ENCODE assay signal across 32 cellular contexts in genomic region chr7:78443811-78444210, GRCh38.
A peak's percentile ranks its signal among the peaks of the same experiment; 100 is the strongest.
DNase-seq lines count a peak whose midpoint lies in the region; ATAC-seq and TF ChIP-seq lines count a peak whose summit lies in the region.
"Had no signal": no experiment of that assay in that cellular context is flagged by ENCODE, and none has a peak within 500 bp of the region (broad histone marks: within the 10 kb centered on the region; RNA-seq: fewer than 3 reads in every experiment).

No MANE protein-coding gene starts in this region.

- no peaks in the 10 kb centered on the region for H3K9me3 ChIP-seq in neural cell (ENCODE audit: low read length)
- H3K9me3 ChIP-seq: BLaER1 treated with 17β-estradiol and CSF1 and Interleukin-3, amounts not matched to agents 10 nM and 100 nM; breast epithelium; pancreas; transverse colon had no signal

- no peaks in the 10 kb centered on the region for H3K79me2 ChIP-seq in GM23338 (replicated peaks; ENCODE audit: insufficient read depth)
- no peaks in the 10 kb centered on the region for H3K79me2 ChIP-seq in neural cell (replicated peaks; ENCODE audit: insufficient read depth, low read length)

- no peaks in the 10 kb centered on the region for H3F3A ChIP-seq in GM23338 (replicated peaks; ENCODE audit: low read depth)
- no peaks in the 10 kb centered on the region for H3F3A ChIP-seq in neural cell (ENCODE audit: insufficient read depth, low read length, poor library complexity, severe bottlenecking)

- POLR2A ChIA-PET in WTC11 (lab: Charles Lee): interaction anchor here (0.6 kb wide), 1 partner anchor 84 kb away, joined by 3 read pairs; no protein-coding TSS in a partner anchor

- H3K27ac ChIP-seq in GM23338 (ENCODE audit: low read depth): no peak overlapping the region
- H3K27ac ChIP-seq in neural cell (ENCODE audit: low read length): no peak overlapping the region
- H3K27ac ChIP-seq: BLaER1 treated with 17β-estradiol and CSF1 and Interleukin-3, amounts not matched to agents 10 nM and 100 nM; breast epithelium; HL-60; pancreas; PC-9; transverse colon had no signal

- H3K4me1 Mint-ChIP-seq in GM23338 (peaks cover 21% of the 10 kb centered on the region), WTC11 (peaks cover 23% of the 10 kb centered on the region)
- H3K4me1 Mint-ChIP-seq: activated CD4-positive, alpha-beta T cell treated with anti-CD3 and anti-CD28 coated beads, Interleukin-2, amount 10 ng/mL, durations not matched to agents 24 days and 14 days; activated naive CD8-positive, alpha-beta T cell treated with anti-CD3 and anti-CD28 coated beads for 36 hours; immature natural killer cell; stimulated activated effector memory CD8-positive, alpha-beta T cell treated with anti-CD3 and anti-CD28 coated beads, Interleukin-12 subunit alpha, Interleukin-12 subunit beta, amount 100 ng/mL, for 72 hours had no signal

- H3K27ac Mint-ChIP-seq in GM23338 (no peak overlapping the region), WTC11 (no peak overlapping the region)
- H3K27ac Mint-ChIP-seq: activated CD4-positive, alpha-beta T cell treated with anti-CD3 and anti-CD28 coated beads, Interleukin-2, amount 10 ng/mL, durations not matched to agents 24 days and 14 days; activated naive CD8-positive, alpha-beta T cell treated with anti-CD3 and anti-CD28 coated beads for 36 hours; activated T-cell treated with anti-CD3 and anti-CD28 coated beads, Interleukin-2, amount 50 U/mL, for 24 hours; immature natural killer cell; nephron progenitor cell; stimulated activated effector memory CD8-positive, alpha-beta T cell treated with anti-CD3 and anti-CD28 coated beads, Interleukin-12 subunit alpha, Interleukin-12 subunit beta, amount 100 ng/mL, for 72 hours had no signal

- H3K36me3 Mint-ChIP-seq in GM23338 (ENCODE audit: low read depth) (no peaks in the 10 kb centered on the region), WTC11 (no peaks in the 10 kb centered on the region)
- H3K36me3 Mint-ChIP-seq: activated naive CD8-positive, alpha-beta T cell treated with anti-CD3 and anti-CD28 coated beads for 36 hours; immature natural killer cell; stimulated activated effector memory CD8-positive, alpha-beta T cell treated with anti-CD3 and anti-CD28 coated beads, Interleukin-12 subunit alpha, Interleukin-12 subunit beta, amount 100 ng/mL, for 72 hours had no signal

- H3K27me3 Mint-ChIP-seq in GM23338 (ENCODE audit: insufficient read depth, low read depth, poor library complexity): no peaks in the 10 kb centered on the region
- H3K27me3 Mint-ChIP-seq in WTC11 (ENCODE audit: low read depth): no peaks in the 10 kb centered on the region
- H3K27me3 Mint-ChIP-seq: activated CD4-positive, alpha-beta T cell treated with anti-CD3 and anti-CD28 coated beads, Interleukin-2, amount 10 ng/mL, durations not matched to agents 24 days and 14 days; activated naive CD8-positive, alpha-beta T cell treated with anti-CD3 and anti-CD28 coated beads for 36 hours; activated T-cell treated with anti-CD3 and anti-CD28 coated beads, Interleukin-2, amount 50 U/mL, for 24 hours had no signal

- no peaks in the 10 kb centered on the region for H3K27me3 ChIP-seq in GM23338 (ENCODE audit: insufficient read depth)
- H3K27me3 ChIP-seq in neural cell (ENCODE audit: insufficient read depth, low read depth, low read length): no peaks in the 10 kb centered on the region
- H3K27me3 ChIP-seq: BLaER1 treated with 17β-estradiol and CSF1 and Interleukin-3, amounts not matched to agents 10 nM and 100 nM; breast epithelium; pancreas; transverse colon had no signal

- H2AFZ ChIP-seq in GM23338 (no peak overlapping the region), neural cell (ENCODE audit: low read depth, low read length) (no peak overlapping the region)
- H2AFZ ChIP-seq: PC-9 had no signal

- H4K20me1 ChIP-seq in GM23338 (replicated peaks; ENCODE audit: insufficient read depth) (no peaks in the 10 kb centered on the region), neural cell (ENCODE audit: insufficient read depth) (no peaks in the 10 kb centered on the region)
- H4K20me1 ChIP-seq: BLaER1 treated with 17β-estradiol and CSF1 and Interleukin-3, amounts not matched to agents 10 nM and 100 nM had no signal

- DNase-seq in GM23338 (ENCODE audit: low spot score): peak; percentile 45
- DNase-seq in NCI-H2227 (lab: John Stamatoyannopoulos, UW; ENCODE audit: unreplicated experiment): peak; percentile 53
- no peak for DNase-seq in WTC11 (ENCODE audit: low spot score)
- DNase-seq: activated CD4-positive, alpha-beta T cell treated with anti-CD3 and anti-CD28 coated beads, Interleukin-2, amount 10 ng/mL, durations not matched to agents 24 days and 14 days; activated effector memory CD4-positive, alpha-beta T cell treated with anti-CD3 and anti-CD28 coated beads, Interleukin-2, amount 50 U/mL, for 16 hours; activated naive CD8-positive, alpha-beta T cell treated with anti-CD3 and anti-CD28 coated beads for 36 hours; activated T-cell treated with anti-CD3 and anti-CD28 coated beads, Interleukin-2, amount 50 U/mL, for 24 hours; anterior cingulate cortex; GOT3; hypothalamus; immature natural killer cell; left cardiac atrium; mammary epithelial cell; NCI-H1417 treated with DMSO at 0.1 percent for 48 hours; NCI-H2081; NCI-H510A treated with DMSO at 0.1 percent for 48 hours; nephron progenitor cell; NK-92 treated with Interleukin-12 subunit alpha and Interleukin-12 subunit beta, amount 100 ng/mL, for 24 hours; pancreas; PC-9; SHP77; SW 1271; T-helper 9 cell; transverse colon had no signal

- H3K9ac ChIP-seq in neural cell (ENCODE audit: low read length): no peak overlapping the region
- H3K9ac ChIP-seq: BLaER1 treated with 17β-estradiol and CSF1 and Interleukin-3, amounts not matched to agents 10 nM and 100 nM had no signal

- H3K4me1 ChIP-seq in GM23338 (ENCODE audit: insufficient read depth): 0 out of 2 replicates have a peak, but pooled peaks cover 5% of the 10 kb centered on the region
- H3K4me1 ChIP-seq: BLaER1 treated with 17β-estradiol and CSF1 and Interleukin-3, amounts not matched to agents 10 nM and 100 nM; breast epithelium; pancreas; transverse colon had no signal

- H3K4me3 ChIP-seq in GM23338: no peak overlapping the region
- H3K4me3 ChIP-seq in neural cell (ENCODE audit: low read length): no peak overlapping the region
- H3K4me3 ChIP-seq: BLaER1 treated with 17β-estradiol and CSF1 and Interleukin-3, amounts not matched to agents 10 nM and 100 nM; breast epithelium; pancreas; PC-9; transverse colon had no signal

- TF ChIP-seq RAD21 in neural cell (conservative IDR thresholded peaks at IDR 0.05): peak; percentile 71

- no peaks in the 10 kb centered on the region for H3K9me3 Mint-ChIP-seq in GM23338
- H3K9me3 Mint-ChIP-seq in WTC11: no peaks in the 10 kb centered on the region
- H3K9me3 Mint-ChIP-seq: activated CD4-positive, alpha-beta T cell treated with anti-CD3 and anti-CD28 coated beads, Interleukin-2, amount 10 ng/mL, durations not matched to agents 24 days and 14 days; activated naive CD8-positive, alpha-beta T cell treated with anti-CD3 and anti-CD28 coated beads for 36 hours; activated T-cell treated with anti-CD3 and anti-CD28 coated beads, Interleukin-2, amount 50 U/mL, for 24 hours; nephron progenitor cell; stimulated activated effector memory CD8-positive, alpha-beta T cell treated with anti-CD3 and anti-CD28 coated beads, Interleukin-12 subunit alpha, Interleukin-12 subunit beta, amount 100 ng/mL, for 72 hours had no signal

- H3K4me2 ChIP-seq in GM23338 (no peak overlapping the region), neural cell (ENCODE audit: low read length) (no peak overlapping the region)
- H3K4me2 ChIP-seq: BLaER1 treated with 17β-estradiol and CSF1 and Interleukin-3, amounts not matched to agents 10 nM and 100 nM; PC-9 had no signal

- peak; percentile 60 for TF ChIP-seq EP300 in neural cell (conservative IDR thresholded peaks at IDR 0.05; ENCODE audit: poor library complexity, severe bottlenecking)

- H3K36me3 ChIP-seq in GM23338 (ENCODE audit: insufficient read depth) (no peaks in the 10 kb centered on the region), neural cell (ENCODE audit: insufficient read depth, low read length) (no peaks in the 10 kb centered on the region)
- H3K36me3 ChIP-seq: BLaER1 treated with 17β-estradiol and CSF1 and Interleukin-3, amounts not matched to agents 10 nM and 100 nM; breast epithelium; pancreas; transverse colon had no signal

- ATAC-seq in GM23338: peak; percentile 57
- ATAC-seq in WTC11: peak; percentile 60; the same call in 1 of the 2 replicates
- no peak for ATAC-seq in HG03342 (IDR thresholded peaks at IDR 0.05; ENCODE audit: unreplicated experiment)
- no peak for ATAC-seq in GM21528 (IDR thresholded peaks at IDR 0.05; ENCODE audit: low FRiP score, unreplicated experiment)
- ATAC-seq in HG02981 (IDR thresholded peaks at IDR 0.05; ENCODE audit: unreplicated experiment): no peak
- ATAC-seq: left cardiac atrium; pancreas; stimulated activated effector memory CD8-positive, alpha-beta T cell treated with anti-CD3 and anti-CD28 coated beads, Interleukin-12 subunit alpha, Interleukin-12 subunit beta, amount 100 ng/mL, for 72 hours had no signal

- TF ChIP-seq CTCF in GM23338 (conservative IDR thresholded peaks at IDR 0.05; ENCODE audit: low read depth in 2 of 2): peak; percentile 50
- TF ChIP-seq CTCF in WTC11 (IDR thresholded peaks at IDR 0.05): no peak
- TF ChIP-seq CTCF in neural cell (IDR thresholded peaks at IDR 0.05; ENCODE audit: poor library complexity, severe bottlenecking): peak; percentile 61

- CTCF ChIA-PET in WTC11 (lab: Charles Lee): interaction anchor here (1.0 kb wide), 2 partner anchors 52 to 64 kb away, joined by 3 read pairs; no protein-coding TSS in a partner anchor

- no peaks in the 10 kb centered on the region for H3K9me2 ChIP-seq in GM23338 (ENCODE audit: insufficient read depth)
- H3K9me2 ChIP-seq in neural cell (ENCODE audit: insufficient read depth, low read length): no peaks in the 10 kb centered on the region

- H3K4me3 Mint-ChIP-seq in GM23338: no peak overlapping the region
- no peak overlapping the region for H3K4me3 Mint-ChIP-seq in WTC11
- H3K4me3 Mint-ChIP-seq: activated CD4-positive, alpha-beta T cell treated with anti-CD3 and anti-CD28 coated beads, Interleukin-2, amount 10 ng/mL, durations not matched to agents 24 days and 14 days; activated naive CD8-positive, alpha-beta T cell treated with anti-CD3 and anti-CD28 coated beads for 36 hours; activated T-cell treated with anti-CD3 and anti-CD28 coated beads, Interleukin-2, amount 50 U/mL, for 24 hours; immature natural killer cell; nephron progenitor cell; stimulated activated effector memory CD8-positive, alpha-beta T cell treated with anti-CD3 and anti-CD28 coated beads, Interleukin-12 subunit alpha, Interleukin-12 subunit beta, amount 100 ng/mL, for 72 hours had no signal

TF ChIP-seq in GM23338, 12 proteins besides CTCF, POLR2A, EP300 and RAD21 (continues in another document):
- TF ChIP-seq EZH2phosphoT487 (IDR thresholded peaks at IDR 0.05; ENCODE audit: unreplicated experiment) (no peak), ZNF114 (CRISPR knock-in tag; IDR thresholded peaks at IDR 0.05) (no peak)

TF ChIP-seq in WTC11, 78 proteins besides CTCF, POLR2A, EP300 and RAD21:
- TF ChIP-seq FOXJ3 (CRISPR knock-in tag; IDR thresholded peaks at IDR 0.05; ENCODE audit: borderline replicate concordance): no peak

Comparison
In these comparisons a context has a peak if more than half of its experiments do, and no peak if none do; other contexts are left out.
1. ATAC-seq: peak in GM23338 (single experiment) and WTC11 (single experiment); none in HG03342 (single experiment), GM21528 (single experiment) and HG02981 (single experiment).